8 cellular contexts compared by ENCODE assay signal in genomic region chr2:237060518-237061312, GRCh38. TPM values are rescaled to one million over a fixed set of nuclear protein-coding genes. Genes with fewer than 3 reads are reported as not detected.
DNase-seq lines count a peak whose midpoint lies in the region; ATAC-seq and TF ChIP-seq lines count a peak whose summit lies in the region.

No MANE protein-coding gene starts in this region.

- TF ChIP-seq CTCF in NB4 (IDR thresholded peaks at IDR 0.05; ENCODE audit: low read depth, low read length): peak; percentile 50
- no peak for TF ChIP-seq CTCF in SU-DHL-6 (IDR thresholded peaks at IDR 0.05; ENCODE audit: insufficient read depth, low read length, poor library complexity, severe bottlenecking)
- TF ChIP-seq CTCF in fibroblast of pulmonary artery (IDR thresholded peaks at IDR 0.05; ENCODE audit: low read length, missing control alignments): peak; percentile 69
- peak; percentile 79 for TF ChIP-seq CTCF in neural progenitor cell (IDR thresholded peaks at IDR 0.05)

- H3F3A ChIP-seq in SU-DHL-6 (ENCODE audit: insufficient read depth): no peaks in the 10 kb centered on the region
- peaks cover 11% of the 10 kb centered on the region for H3F3A ChIP-seq in neural progenitor cell (ENCODE audit: low read depth)

- H3K27me3 Mint-ChIP-seq in neural progenitor cell (ENCODE audit: insufficient read depth, low read depth): peaks cover 2% of the 10 kb centered on the region
- no peaks in the 10 kb centered on the region for H3K27me3 Mint-ChIP-seq in activated CD8-positive, alpha-beta memory T cell treated with anti-CD3 and anti-CD28 coated beads, Interleukin-2, amount 10 ng/mL, durations not matched to agents 7 days and 5 days

- H3K4me1 ChIP-seq in neural progenitor cell: peaks cover 19% of the 10 kb centered on the region

- H2AFZ ChIP-seq in SU-DHL-6 (ENCODE audit: low read depth, low read length, severe bottlenecking) (no peak overlapping the region), neural progenitor cell (replicated peaks) (peak overlapping the region; percentile 71)

- peaks cover 24% of the 10 kb centered on the region for H3K4me1 Mint-ChIP-seq in neural progenitor cell
- H3K4me1 Mint-ChIP-seq in activated CD8-positive, alpha-beta memory T cell treated with anti-CD3 and anti-CD28 coated beads, Interleukin-2, amount 10 ng/mL, durations not matched to agents 7 days and 5 days: peaks cover 23% of the 10 kb centered on the region

- no peaks in the 10 kb centered on the region for H3K9me3 Mint-ChIP-seq in neural progenitor cell
- H3K9me3 Mint-ChIP-seq in activated CD8-positive, alpha-beta memory T cell treated with anti-CD3 and anti-CD28 coated beads, Interleukin-2, amount 10 ng/mL, durations not matched to agents 7 days and 5 days (ENCODE audit: low read depth): no peaks in the 10 kb centered on the region

- no peaks in the 10 kb centered on the region for H3K36me3 Mint-ChIP-seq in neural progenitor cell
- H3K36me3 Mint-ChIP-seq in activated CD8-positive, alpha-beta memory T cell treated with anti-CD3 and anti-CD28 coated beads, Interleukin-2, amount 10 ng/mL, durations not matched to agents 7 days and 5 days: no peaks in the 10 kb centered on the region

- H3K4me2 ChIP-seq in SU-DHL-6 (ENCODE audit: low read depth, low read length, poor library complexity, severe bottlenecking) (no peak overlapping the region), neural progenitor cell (no peak overlapping the region)

- H3K4me3 ChIP-seq in NB4 (ENCODE audit: low read depth, low read length) (no peak overlapping the region), SU-DHL-6 (ENCODE audit: insufficient read depth, low read length, poor library complexity, severe bottlenecking) (no peak overlapping the region), fibroblast of pulmonary artery (replicated peaks; ENCODE audit: low read depth, low read length) (no peak overlapping the region), neural progenitor cell (no peak overlapping the region)

- no peaks in the 10 kb centered on the region for H3K36me3 ChIP-seq in SU-DHL-6 (ENCODE audit: low read length)
- no peaks in the 10 kb centered on the region for H3K36me3 ChIP-seq in neural progenitor cell

- H3K4me3 Mint-ChIP-seq in neural progenitor cell: no peak overlapping the region
- H3K4me3 Mint-ChIP-seq in activated CD8-positive, alpha-beta memory T cell treated with anti-CD3 and anti-CD28 coated beads, Interleukin-2, amount 10 ng/mL, durations not matched to agents 7 days and 5 days: no peak overlapping the region

- no peaks in the 10 kb centered on the region for H3K9me3 ChIP-seq in SU-DHL-6 (ENCODE audit: insufficient read depth, low read length)
- H3K9me3 ChIP-seq in neural progenitor cell (ENCODE audit: low read depth): no peaks in the 10 kb centered on the region

- TF ChIP-seq POLR2A in NB4 (IDR thresholded peaks at IDR 0.05; ENCODE audit: extremely low read depth, insufficient read length): no peak

- CTCF ChIA-PET in activated CD8-positive, alpha-beta memory T cell treated with anti-CD3 and anti-CD28 coated beads, Interleukin-2, amount 10 ng/mL, durations not matched to agents 7 days and 5 days (lab: Charles Lee): interaction anchor here (0.6 to 1.1 kb wide), 3 partner anchors 10 to 491 kb away, joined by 3 read pairs; partner anchors contain the start of gene ACKR3

- no peak for ATAC-seq in activated CD8-positive, alpha-beta memory T cell treated with anti-CD3 and anti-CD28 coated beads, Interleukin-2, amount 10 ng/mL, durations not matched to agents 7 days and 5 days
- no peak for ATAC-seq in HG02610 (IDR thresholded peaks at IDR 0.05; ENCODE audit: unreplicated experiment)

- H3K27ac ChIP-seq in SU-DHL-6 (ENCODE audit: low read depth, low read length) (0 out of 2 replicates have a peak overlapping the region, but pooled peaks have one; percentile 85), neural progenitor cell (no peak overlapping the region)

- H3K27me3 ChIP-seq in SU-DHL-6 (ENCODE audit: low read length) (no peaks in the 10 kb centered on the region), neural progenitor cell (no peaks in the 10 kb centered on the region)

- no peaks in the 10 kb centered on the region for H3K79me2 ChIP-seq in SU-DHL-6 (ENCODE audit: insufficient read depth, low read length)
- no peaks in the 10 kb centered on the region for H3K79me2 ChIP-seq in neural progenitor cell (ENCODE audit: low read depth)

- H3K9me2 ChIP-seq in SU-DHL-6 (replicated peaks; ENCODE audit: insufficient read depth, low read length): no peaks in the 10 kb centered on the region

- peak overlapping the region; percentile 38 for H3K27ac Mint-ChIP-seq in neural progenitor cell
- H3K27ac Mint-ChIP-seq in activated CD8-positive, alpha-beta memory T cell treated with anti-CD3 and anti-CD28 coated beads, Interleukin-2, amount 10 ng/mL, durations not matched to agents 7 days and 5 days: no peak overlapping the region

- peak; percentile 6 to 11 for DNase-seq in activated CD4-positive, alpha-beta T cell treated with anti-CD3 and anti-CD28 coated beads for 4 hours
- no peak for DNase-seq in activated CD4-positive, alpha-beta T cell treated with anti-CD3 and anti-CD28 coated beads for 1 hour
- DNase-seq in NB4 (ENCODE audit: low read depth) (peak; percentile 57), fibroblast of pulmonary artery (ENCODE audit: low read depth) (peak; percentile 83), neural progenitor cell (ENCODE audit: low spot score) (peak; percentile 82)
- no peak for DNase-seq in activated CD8-positive, alpha-beta memory T cell treated with anti-CD3 and anti-CD28 coated beads, Interleukin-2, amount 10 ng/mL, durations not matched to agents 7 days and 5 days

- H3K9ac ChIP-seq in SU-DHL-6 (ENCODE audit: low read length): no peak overlapping the region
- no peak overlapping the region for H3K9ac ChIP-seq in neural progenitor cell

- H4K20me1 ChIP-seq in SU-DHL-6 (ENCODE audit: low read depth, low read length) (no peaks in the 10 kb centered on the region), neural progenitor cell (ENCODE audit: low read depth) (peaks cover 4% of the 10 kb centered on the region)

RNA-seq across cellular contexts. Expression of gene COPS8, which starts 25.0 kb away (rescaled TPM):
- total RNA-seq in neural progenitor cell (ENCODE audit: low replicate concordance): 196 and 267 TPM in 2 replicates
- total RNA-seq in activated CD8-positive, alpha-beta memory T cell treated with anti-CD3 and anti-CD28 coated beads, Interleukin-2, amount 10 ng/mL, durations not matched to agents 7 days and 5 days: 10 to 100 TPM; 39.9 to 43.6 TPM

Comparison
In these comparisons a context has a peak if more than half of its experiments do, and no peak if none do; other contexts are left out.
1. DNase-seq: peak in activated CD4-positive, alpha-beta T cell treated with anti-CD3 and anti-CD28 coated beads for 4 hours (2 of 2), NB4 (single experiment), fibroblast of pulmonary artery (single experiment) and neural progenitor cell (single experiment); none in activated CD4-positive, alpha-beta T cell treated with anti-CD3 and anti-CD28 coated beads for 1 hour (single experiment) and activated CD8-positive, alpha-beta memory T cell treated with anti-CD3 and anti-CD28 coated beads, Interleukin-2, amount 10 ng/mL, durations not matched to agents 7 days and 5 days (single experiment).